In genomic region chr6:100485268-100485667, GRCh38 we compare ENCODE assay signal across 27 cellular contexts. TPM values are rescaled to one million over a fixed set of nuclear protein-coding genes. Genes with fewer than 3 reads are reported as not detected.
DNase-seq lines count a peak whose midpoint lies in the region; ATAC-seq, FAIRE-seq and TF ChIP-seq lines count a peak whose summit lies in the region.
"Had no signal": no experiment of that assay in that cellular context is flagged by ENCODE, and none has a peak within 500 bp of the region (broad histone marks: within the 10 kb centered on the region; RNA-seq: fewer than 3 reads in every experiment).

No MANE protein-coding gene starts in this region.

- BruUV-seq in HepG2 (replicated peaks; lab: Mats Ljungman, UMichigan) (no TSS peak), OCI-LY7 (replicated peaks; lab: Mats Ljungman, UMichigan) (no TSS peak)

- H3K36me3 ChIP-seq in liver (ENCODE audit: control insufficient read depth in 4 of 4, insufficient read depth in 3 of 4, low read depth in 1 of 4, low read length in 3 of 4), result no peaks in the 10 kb centered on the region
- no peaks in the 10 kb centered on the region for H3K36me3 ChIP-seq in HepG2 (replicated peaks in 1 of 2; ENCODE audit: control insufficient read depth in 1 of 2, insufficient read depth in 2 of 2, low read length in 2 of 2)
- H3K36me3 ChIP-seq in OCI-LY7 (ENCODE audit: insufficient read depth, low read length), result no peaks in the 10 kb centered on the region
- no peaks in the 10 kb centered on the region for H3K36me3 ChIP-seq in right lobe of liver
- H3K36me3 ChIP-seq: BE2C; BLaER1 treated with 17β-estradiol and CSF1 and Interleukin-3, amounts not matched to agents 10 nM and 100 nM; HAP-1 had no signal

- DNase-seq in HepG2 (ENCODE audit: low spot score) (no peak), OCI-LY7 (ENCODE audit: low spot score) (no peak), right lobe of liver (no peak), NAMALWA (ENCODE audit: low spot score) (no peak), NCI-H1436 (lab: John Stamatoyannopoulos, UW) (no peak)
- DNase-seq: 8988T; ACHN; AML-193; BE2C; CD4-positive, alpha-beta T cell; CD8-positive, alpha-beta memory T cell; DMS 273 treated with DMSO at 0.1 percent for 48 hours; DMS79; EL; GDM1; GOT3; HFFc6 had no signal

- H3K4me2 ChIP-seq in HepG2 (ENCODE audit: low read depth, low read length), result no peak overlapping the region
- H3K4me2 ChIP-seq in OCI-LY7 (ENCODE audit: low read length), result peak overlapping the region; percentile 16; the same call in 1 of the 2 replicates
- H3K4me2 ChIP-seq: A549; BLaER1 treated with 17β-estradiol and CSF1 and Interleukin-3, amounts not matched to agents 10 nM and 100 nM had no signal

- H3K27ac ChIP-seq in liver (ENCODE audit: low read depth in 1 of 2, low read length in 2 of 2), result peak overlapping the region; percentile 26 to 68
- no peak overlapping the region for H3K27ac ChIP-seq in HepG2 (ENCODE audit: extremely low read length, insufficient read depth, low read length)
- H3K27ac ChIP-seq in OCI-LY7 (ENCODE audit: low read depth, low read length, poor library complexity, severe bottlenecking), result no peak overlapping the region
- H3K27ac ChIP-seq in right lobe of liver, result peak overlapping the region in 2 of 3 donors; percentile 52 to 65
- H3K27ac ChIP-seq: A549; BLaER1 treated with 17β-estradiol and CSF1 and Interleukin-3, amounts not matched to agents 10 nM and 100 nM had no signal

- in situ Hi-C loops in HepG2 (cut with HindIII; ENCODE audit: extremely low pct_ligation_motif_present, low pct_unique_long_range_greater_than_20kb), result no loop called here

- no peak overlapping the region for H3K9ac ChIP-seq in liver (ENCODE audit: low read depth in 1 of 2, low read length in 2 of 2)
- no peak overlapping the region for H3K9ac ChIP-seq in HepG2 (ENCODE audit: insufficient read depth, low read depth, low read length)
- H3K9ac ChIP-seq: BLaER1 treated with 17β-estradiol and CSF1 and Interleukin-3, amounts not matched to agents 10 nM and 100 nM had no signal

- no peak for TF ChIP-seq CTCF in liver (IDR thresholded peaks at IDR 0.05; ENCODE audit: low read depth, low read length, missing input control)
- no peak for TF ChIP-seq CTCF in HepG2 (CRISPR knock-in tag; IDR thresholded peaks at IDR 0.05)
- TF ChIP-seq CTCF in OCI-LY7 (conservative IDR thresholded peaks at IDR 0.05; ENCODE audit: low read length), result no peak
- no peak for TF ChIP-seq CTCF in right lobe of liver (IDR thresholded peaks at IDR 0.05)

- CTCF ChIA-PET in HepG2 (lab: Yijun Ruan, JAX; ENCODE audit: low intra/inter-chr PET ratio, low total read pairs), result no interaction called here
- CTCF ChIA-PET in OCI-LY7 (lab: Charles Lee; ENCODE audit: unreplicated experiment), result no interaction called here

- H3K4me1 ChIP-seq in liver (ENCODE audit: control insufficient read depth in 4 of 4, insufficient read depth in 4 of 4, low read length in 3 of 4), result peaks cover 7 to 56% (median 50%) of the 10 kb centered on the region in 4 donors
- H3K4me1 ChIP-seq in HepG2 (ENCODE audit: insufficient read depth, low read length), result peaks cover 15% of the 10 kb centered on the region
- no peaks in the 10 kb centered on the region for H3K4me1 ChIP-seq in OCI-LY7 (ENCODE audit: insufficient read depth, low read length, poor library complexity, severe bottlenecking)
- H3K4me1 ChIP-seq in right lobe of liver, result peaks cover 0 to 57% (median 22%) of the 10 kb centered on the region in 4 donors
- H3K4me1 ChIP-seq: A549; BE2C; BLaER1 treated with 17β-estradiol and CSF1 and Interleukin-3, amounts not matched to agents 10 nM and 100 nM; HAP-1 had no signal

- H3K9me3 ChIP-seq in liver (ENCODE audit: control insufficient read depth in 4 of 4, low read length in 3 of 4) (no peaks in the 10 kb centered on the region), HepG2 (ENCODE audit: low read length) (no peaks in the 10 kb centered on the region), OCI-LY7 (ENCODE audit: low read length) (no peaks in the 10 kb centered on the region), right lobe of liver (no peaks in the 10 kb centered on the region)
- H3K9me3 ChIP-seq: A549, BE2C, HAP-1 had no signal

- ATAC-seq in HepG2, result no peak
- no peak for ATAC-seq in right lobe of liver
- no peak for ATAC-seq in GM18870 (IDR thresholded peaks at IDR 0.05; ENCODE audit: unreplicated experiment)
- ATAC-seq: A549 had no signal

- no peak for FAIRE-seq in HepG2 (lab: Jason Lieb, UNC)
- FAIRE-seq: A549, D721Med, GM12891, GM19239, H54 had no signal

- TF ChIP-seq RAD21 in liver (IDR thresholded peaks at IDR 0.05) (no peak), HepG2 (CRISPR knock-in tag; IDR thresholded peaks at IDR 0.05) (no peak)

- TF ChIP-seq POLR2A in HepG2 (IDR thresholded peaks at IDR 0.05; ENCODE audit: insufficient read depth in 1 of 2, low read depth in 2 of 2, low read length in 2 of 2) (no peak), right lobe of liver (IDR thresholded peaks at IDR 0.05) (no peak)

- intact Hi-C loops in HepG2 (cut with micrococcal nuclease; ENCODE audit: unreplicated experiment), result no loop called here
- intact Hi-C loops in OCI-LY7 (cut with micrococcal nuclease; ENCODE audit: unreplicated experiment), result no loop called here
- intact Hi-C loops in right lobe of liver (cut with DNase I), result loop anchor here in 1 of 2 donors (10.0 kb wide), 1 partner anchor 370 kb away; no protein-coding TSS in a partner anchor

- POLR2A ChIA-PET in HepG2 (lab: Yijun Ruan, JAX) (no interaction called here), OCI-LY7 (lab: Charles Lee) (no interaction called here)

- no peak overlapping the region for H3K4me3 ChIP-seq in liver (ENCODE audit: low read depth in 1 of 3, low read length in 3 of 3)
- no peak overlapping the region for H3K4me3 ChIP-seq in HepG2 (replicated peaks in 1 of 3; ENCODE audit: insufficient read depth in 1 of 3, low read depth in 2 of 3, low read length in 3 of 3)
- no peak overlapping the region for H3K4me3 ChIP-seq in OCI-LY7 (ENCODE audit: low read depth, low read length, poor library complexity, severe bottlenecking)
- H3K4me3 ChIP-seq in right lobe of liver, result no peak overlapping the region
- H3K4me3 ChIP-seq: A549; BLaER1 treated with 17β-estradiol and CSF1 and Interleukin-3, amounts not matched to agents 10 nM and 100 nM; HAP-1 had no signal

- H3K79me2 ChIP-seq in HepG2 (ENCODE audit: insufficient read depth, low read length) (no peaks in the 10 kb centered on the region), OCI-LY7 (ENCODE audit: insufficient read depth, low read depth, low read length) (no peaks in the 10 kb centered on the region)

- H2AFZ ChIP-seq in HepG2 (ENCODE audit: low read length) (no peak overlapping the region), OCI-LY7 (ENCODE audit: low read length) (no peak overlapping the region)

- H3K27me3 ChIP-seq in liver (ENCODE audit: control insufficient read depth in 4 of 4, insufficient read depth in 4 of 4, low read length in 3 of 4) (no peaks in the 10 kb centered on the region), HepG2 (ENCODE audit: control insufficient read depth in 1 of 2, insufficient read depth in 2 of 2, low read length in 2 of 2) (peaks cover 0 to 24% of the 10 kb centered on the region in 2 experiments; a peak in 3 of 5 replicates), right lobe of liver (no peaks in the 10 kb centered on the region)
- H3K27me3 ChIP-seq: BLaER1 treated with 17β-estradiol and CSF1 and Interleukin-3, amounts not matched to agents 10 nM and 100 nM had no signal

- H3K9me2 ChIP-seq in OCI-LY7 (ENCODE audit: insufficient read depth, low read length), result no peaks in the 10 kb centered on the region

- H4K20me1 ChIP-seq in HepG2 (ENCODE audit: insufficient read depth, low read length), result no peaks in the 10 kb centered on the region
- no peaks in the 10 kb centered on the region for H4K20me1 ChIP-seq in OCI-LY7 (ENCODE audit: insufficient read depth, low read length)
- H4K20me1 ChIP-seq: BLaER1 treated with 17β-estradiol and CSF1 and Interleukin-3, amounts not matched to agents 10 nM and 100 nM had no signal

- TF ChIP-seq EP300 in HepG2 (IDR thresholded peaks at IDR 0.05; ENCODE audit: low read depth in 2 of 2, low read length in 2 of 2) (no peak), HepG2 (CRISPR knock-in tag; IDR thresholded peaks at IDR 0.05; ENCODE audit: borderline replicate concordance) (no peak)

TF ChIP-seq in liver, 16 proteins besides CTCF, POLR2A, EP300 and RAD21 (continues in another document):
- TF ChIP-seq SP1 (IDR thresholded peaks at IDR 0.05), result no peak
- no peak for TF ChIP-seq RXRA (IDR thresholded peaks at IDR 0.05)
- no peak for TF ChIP-seq YY1 (IDR thresholded peaks at IDR 0.05)
- TF ChIP-seq GABPA (IDR thresholded peaks at IDR 0.05 in 1 of 2, conservative IDR thresholded peaks at IDR 0.05 in 1 of 2), result no peak

TF ChIP-seq in HepG2, 621 proteins besides CTCF, POLR2A, EP300 and RAD21 (continues in another document):
- TF ChIP-seq ZNF331 (CRISPR knock-in tag; IDR thresholded peaks at IDR 0.05), result no peak
- TF ChIP-seq ZNF652 (CRISPR knock-in tag; IDR thresholded peaks at IDR 0.05; ENCODE audit: borderline replicate concordance, low read depth), result no peak

RNA-seq across cellular contexts. Expression of gene SIM1, which starts 20.5 kb away (rescaled TPM):
- under 1 TPM in 1 of 2 donors, not detected in 1; under 0.01 TPM for total RNA-seq in liver
- polyA plus RNA-seq in liver, result not detected
- total RNA-seq in HepG2 (2016; rRNA removed; fragmentation: Illumina TruSeq; extraction: Trizol), result not detected in 2 replicates
- total RNA-seq in HepG2 (2016; cell fraction: cytosol; rRNA removed; fragmentation: Illumina TruSeq; extraction: Trizol; ENCODE audit: low read depth), result not detected in 2 replicates
- not detected in 2 replicates for total RNA-seq in HepG2 (2016; cell fraction: insoluble cytoplasmic fraction; rRNA removed; fragmentation: Illumina TruSeq; extraction: Trizol)
- total RNA-seq in HepG2 (2016; cell fraction: membrane; rRNA removed; fragmentation: Illumina TruSeq; extraction: Trizol), result not detected in 2 replicates
- not detected in 2 replicates for total RNA-seq in HepG2 (2016; cell fraction: nucleus; rRNA removed; fragmentation: Illumina TruSeq; extraction: Trizol)
- polyA plus RNA-seq in HepG2 (2011; rRNA removed), result not detected in 2 replicates
- not detected in 2 replicates for polyA plus RNA-seq in HepG2 (2011; cell fraction: cytosol; rRNA removed)
- polyA plus RNA-seq in HepG2 (2011; cell fraction: nucleus; rRNA removed), result not detected in 2 replicates
- not detected in 2 replicates for polyA plus RNA-seq in HepG2 (2012)
- not detected in 2 replicates for polyA plus RNA-seq in HepG2 (2016; cell fraction: cytosol; fragmentation: Illumina TruSeq; extraction: Trizol; ENCODE audit: low read depth)
- polyA plus RNA-seq in HepG2 (2016; cell fraction: insoluble cytoplasmic fraction; fragmentation: Illumina TruSeq; extraction: Trizol; ENCODE audit: low read depth), result not detected in 2 replicates
- not detected in 2 replicates for polyA plus RNA-seq in HepG2 (2016; cell fraction: membrane; fragmentation: Illumina TruSeq; extraction: Trizol; ENCODE audit: low read depth)
- not detected in 2 replicates for polyA plus RNA-seq in HepG2 (2016; cell fraction: nucleus; fragmentation: Illumina TruSeq; extraction: Trizol; ENCODE audit: insufficient read depth, low read depth)
- not detected in 2 replicates for polyA minus RNA-seq in HepG2 (2011; rRNA and poly(A)+ RNA removed; ENCODE audit: low replicate concordance)
- not detected in 2 replicates for polyA minus RNA-seq in HepG2 (2011; cell fraction: cytosol; rRNA and poly(A)+ RNA removed)
- not detected in 2 replicates for polyA minus RNA-seq in HepG2 (2011; cell fraction: nucleus; rRNA and poly(A)+ RNA removed)
- total RNA-seq in OCI-LY7 (2014; rRNA removed; shearing (Covaris generic)), result not detected in 2 replicates
- total RNA-seq in OCI-LY7 (2022), result not detected in 2 replicates
- total RNA-seq in right lobe of liver, result under 1 TPM in 2 of 6 experiments, not detected in 4; 0.04 to 0.07 TPM
- total RNA-seq: CD4-positive, alpha-beta T cell; CD8-positive, alpha-beta memory T cell had no signal
- polyA plus RNA-seq: A549; CD14-positive monocyte; CD8-positive, alpha-beta memory T cell had no signal

Comparison
In these comparisons a context has a peak if more than half of its experiments do, and no peak if none do; other contexts are left out.
1. H3K27ac ChIP-seq: peak in liver (2 of 2) and right lobe of liver (2 of 3); none in HepG2 (single experiment) and OCI-LY7 (single experiment).